15 cellular contexts compared by ENCODE assay signal in genomic region chr6:167778497-167779122, GRCh38. TPM values are rescaled to one million over a fixed set of nuclear protein-coding genes. Genes with fewer than 3 reads are reported as not detected.
DNase-seq lines count a peak whose midpoint lies in the region; ATAC-seq and TF ChIP-seq lines count a peak whose summit lies in the region.
"Had no signal": no experiment of that assay in that cellular context is flagged by ENCODE, and none has a peak within 500 bp of the region (broad histone marks: within the 10 kb centered on the region; RNA-seq: fewer than 3 reads in every experiment).

No MANE protein-coding gene starts in this region.

- TF ChIP-seq CTCF in colonic mucosa (IDR thresholded peaks at IDR 0.05) (no peak), right lobe of liver (IDR thresholded peaks at IDR 0.05) (no peak)

- H3K9ac ChIP-seq in colonic mucosa (ENCODE audit: low read depth in 2 of 2, low read length in 2 of 2) = no peak overlapping the region

- TF ChIP-seq RAD21 in Ishikawa (IDR thresholded peaks at IDR 0.05; ENCODE audit: low read depth) = no peak

- H3K4me1 ChIP-seq in colonic mucosa = peaks cover 5% of the 10 kb centered on the region
- H3K4me1 ChIP-seq in right lobe of liver = peaks cover 0 to 8% (median 0%) of the 10 kb centered on the region in 4 donors
- H3K4me1 ChIP-seq: psoas muscle had no signal

- DNase-seq in colonic mucosa = peak; percentile 46
- DNase-seq in right lobe of liver = peak in 1 of 3 donors; percentile 68
- no peak for DNase-seq in sciatic nerve (ENCODE audit: low spot score)
- no peak for DNase-seq in NCI-H1092 (lab: John Stamatoyannopoulos, UW)
- no peak for DNase-seq in NCI-H1417 treated with DMSO at 0.1 percent for 48 hours (lab: John Stamatoyannopoulos, UW)
- DNase-seq: activated CD8-positive, alpha-beta memory T cell treated with anti-CD3 and anti-CD28 coated beads for 24 hours; activated naive CD8-positive, alpha-beta T cell treated with anti-CD3 and anti-CD28 coated beads, Interleukin-2, amount 50 U/mL, for 24 hours; MG63; NCI-H2029 treated with DMSO at 0.1 percent for 48 hours; NCI-H524 treated with DMSO at 0.1 percent for 48 hours; psoas muscle; SHP77 treated with DMSO at 0.1 percent for 48 hours; T-helper 2 cell had no signal

- no peak for TF ChIP-seq POLR2A in right lobe of liver (IDR thresholded peaks at IDR 0.05)

- intact Hi-C loops in colonic mucosa (cut with DNase I) (no loop called here), right lobe of liver (cut with DNase I) (no loop called here), sciatic nerve (cut with DNase I) (no loop called here)

- H3K27me3 ChIP-seq in colonic mucosa (no peaks in the 10 kb centered on the region), right lobe of liver (no peaks in the 10 kb centered on the region)
- H3K27me3 ChIP-seq: MG63 had no signal

- H3K36me3 ChIP-seq in colonic mucosa (no peaks in the 10 kb centered on the region), right lobe of liver (peaks cover 0 to 2% (median 0%) of the 10 kb centered on the region in 4 donors)
- H3K36me3 ChIP-seq: MG63 had no signal

- no peaks in the 10 kb centered on the region for H3K9me3 ChIP-seq in colonic mucosa
- H3K9me3 ChIP-seq in right lobe of liver = no peaks in the 10 kb centered on the region
- H3K9me3 ChIP-seq: MG63, psoas muscle had no signal

- WGBS in right lobe of liver (ENCODE audit: insufficient coverage, low coverage, low lambda C conversion rate, missing lambda C conversion rate) = 61% methylated on average over 18 of the region's 21 CpGs

- no peak overlapping the region for H3K27ac ChIP-seq in colonic mucosa
- H3K27ac ChIP-seq in right lobe of liver = peak overlapping the region in 1 of 3 donors; percentile 43
- H3K27ac ChIP-seq: psoas muscle had no signal

- TF ChIP-seq EP300 in Ishikawa (IDR thresholded peaks at IDR 0.05; ENCODE audit: borderline replicate concordance) = no peak

- no peak overlapping the region for H3K4me3 ChIP-seq in colonic mucosa
- no peak overlapping the region for H3K4me3 ChIP-seq in right lobe of liver
- H3K4me3 ChIP-seq: MG63, psoas muscle had no signal

- ATAC-seq in right lobe of liver (peak; percentile 69 to 86 (median 80)), sciatic nerve (peak; percentile 48), GM21529 (IDR thresholded peaks at IDR 0.05; ENCODE audit: unreplicated experiment) (no peak)
- ATAC-seq: activated naive CD8-positive, alpha-beta T cell treated with anti-CD3 and anti-CD28 coated beads, Interleukin-2, amount 50 U/mL, for 24 hours had no signal

TF ChIP-seq in Ishikawa, 13 proteins besides CTCF, POLR2A, EP300 and RAD21:
- TF ChIP-seq CREB1 (IDR thresholded peaks at IDR 0.05; ENCODE audit: low read depth) (no peak), FOXM1 (IDR thresholded peaks at IDR 0.05; ENCODE audit: borderline replicate concordance, low read depth) (no peak), REST (IDR thresholded peaks at IDR 0.05; ENCODE audit: low read depth) (no peak), CEBPB (IDR thresholded peaks at IDR 0.05) (no peak), TAF1 (IDR thresholded peaks at IDR 0.05; ENCODE audit: low read depth) (no peak), EGR1 (IDR thresholded peaks at IDR 0.05) (no peak), YY1 (IDR thresholded peaks at IDR 0.05; ENCODE audit: low read depth) (no peak), TCF12 (IDR thresholded peaks at IDR 0.05; ENCODE audit: low read depth) (no peak), MAX (IDR thresholded peaks at IDR 0.05) (peak; percentile 47), ZBTB7A (IDR thresholded peaks at IDR 0.05; ENCODE audit: low read depth) (no peak), NFIC (IDR thresholded peaks at IDR 0.05) (no peak), TEAD4 (IDR thresholded peaks at IDR 0.05) (peak; percentile 66), USF1 (IDR thresholded peaks at IDR 0.05) (peak; percentile 51)

RNA-seq across cellular contexts. Expression of gene AFDN, which starts 48.1 kb away (rescaled TPM):
- total RNA-seq in colonic mucosa (100 to 1,000 TPM; 213 to 232 TPM), right lobe of liver (100 to 1,000 TPM in 1 of 6 experiments, 10 to 100 TPM in 5; 77.0 to 106 (median 85.5) TPM), sciatic nerve (212 TPM)
